Comparison of ENCODE assay signal across 26 cellular contexts in the genomic region with DNA sequence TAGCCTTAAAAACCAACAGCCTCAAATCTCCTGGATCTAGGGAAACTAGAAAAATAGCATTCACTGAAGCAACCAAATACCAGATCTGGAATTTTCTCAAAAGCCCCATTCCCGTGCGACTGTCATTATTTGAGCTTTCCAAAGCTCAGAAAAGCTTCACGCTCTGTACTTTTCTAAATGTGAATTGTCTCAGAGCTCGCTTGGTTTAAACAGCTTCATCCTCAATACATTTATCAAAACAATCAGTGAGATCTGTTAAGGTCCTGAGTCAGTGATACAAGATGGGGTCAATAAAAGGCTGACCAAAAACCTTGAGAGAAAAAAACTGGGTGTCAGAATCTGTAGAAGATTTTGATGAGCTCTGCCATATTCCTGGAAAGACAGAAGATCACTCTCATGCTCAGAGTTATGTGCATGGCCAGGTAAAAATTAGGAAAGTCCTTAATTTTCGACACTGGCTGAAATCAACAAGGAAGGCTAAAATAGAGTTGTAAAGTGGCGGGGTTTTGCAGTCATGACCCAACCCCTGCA.
"Had no signal": no experiment of that assay in that cellular context is flagged by ENCODE, and none has a peak within 500 bp of the region (broad histone marks: within the 10 kb centered on the region; RNA-seq: fewer than 3 reads in every experiment).

No MANE protein-coding gene starts in this region.

- H3K9me3 ChIP-seq: suprapubic skin, testis, thoracic aorta, thyroid gland, tibial artery, tibial nerve, transverse colon, upper lobe of left lung, upper lobe of right lung, uterus, vagina had no signal

- ATAC-seq: stimulated activated effector memory CD8-positive, alpha-beta T cell treated with anti-CD3 and anti-CD28 coated beads, Interleukin-12 subunit alpha, Interleukin-12 subunit beta, amount 100 ng/mL, for 72 hours; stimulated activated memory B cell treated with anti-CD40 and anti-IgM and Interleukin-4, amounts not matched to agents 10 μg/mL and 1 μg/mL and 100 μg/mL, for 72 hours; stimulated activated naive B cell treated with anti-CD40 and anti-IgM and Interleukin-4, amounts not matched to agents 10 μg/mL and 1 μg/mL and 100 μg/mL, for 72 hours; stimulated activated naive CD8-positive, alpha-beta T cell treated with anti-CD3 and anti-CD28 coated beads, Interleukin-15, amount 100 ng/mL, for 72 hours; stimulated activated naive CD8-positive, alpha-beta T cell treated with anti-CD3 and anti-CD28 coated beads, Interleukin-15, Interleukin-2, amounts not matched to agents 100 U/mL and 50 U/mL, for 24 hours; upper lobe of right lung had no signal

- FAIRE-seq: urothelium cell line had no signal

- H3K4me1 ChIP-seq: stomach, suprapubic skin, testis, thyroid gland, tibial artery, tibial nerve, transverse colon, upper lobe of left lung, upper lobe of right lung, uterus, vagina had no signal

- H3K27me3 ChIP-seq: testis, thyroid gland, upper lobe of left lung, uterus, vagina had no signal

- DNase-seq: stimulated activated CD4-positive, alpha-beta T cell treated with anti-CD3 and anti-CD28 coated beads, Interleukin-2, amount 100 ng/mL, for 48 hours; stimulated activated CD4-positive, alpha-beta T cell treated with anti-CD3 and anti-CD28 coated beads, Interleukin-4, amount 100 ng/mL, for 1 hour; stimulated activated CD4-positive, alpha-beta T cell treated with anti-CD3 and anti-CD28 coated beads, Interleukin-4, amount 100 ng/mL, for 24 hours; stimulated activated CD4-positive, alpha-beta T cell treated with anti-CD3 and anti-CD28 coated beads, Interleukin-4, amount 100 ng/mL, for 4 hours; stimulated activated CD8-positive, alpha-beta memory T cell treated with anti-CD3 and anti-CD28 coated beads, Interleukin-4, amount 100 ng/mL, for 48 hours; stimulated activated naive B cell treated with anti-CD40 and anti-IgM and Interleukin-4, amounts not matched to agents 10 μg/mL and 1 μg/mL and 100 μg/mL, for 72 hours; stimulated activated naive CD4-positive, alpha-beta T cell; stimulated activated naive CD4-positive, alpha-beta T cell treated with Interleukin-2 at 50 U/mL for 16 hours; stimulated activated naive CD8-positive, alpha-beta T cell treated with anti-CD3 and anti-CD28 coated beads, Interleukin-15, amount 100 ng/mL, for 72 hours; stimulated activated naive CD8-positive, alpha-beta T cell treated with anti-CD3 and anti-CD28 coated beads, Interleukin-15, Interleukin-2, amounts not matched to agents 100 U/mL and 50 U/mL, for 24 hours; stomach; substantia nigra; testis; thyroid gland; tibial artery; transverse colon; upper lobe of left lung; upper lobe of right lung; uterus had no signal

- H3K4me3 ChIP-seq: stomach, suprapubic skin, testis, thoracic aorta, thyroid gland, tibial artery, tibial nerve, transverse colon, upper lobe of left lung, upper lobe of right lung, uterus, vagina had no signal

- H3K36me3 ChIP-seq: stomach, suprapubic skin, thoracic aorta, thyroid gland, tibial artery, tibial nerve, transverse colon, upper lobe of left lung, upper lobe of right lung, uterus, vagina had no signal

- H3K27ac ChIP-seq: stomach, suprapubic skin, testis, thoracic aorta, thyroid gland, tibial artery, tibial nerve, transverse colon, upper lobe of left lung, upper lobe of right lung, uterus, vagina had no signal
